In the genomic region with DNA sequence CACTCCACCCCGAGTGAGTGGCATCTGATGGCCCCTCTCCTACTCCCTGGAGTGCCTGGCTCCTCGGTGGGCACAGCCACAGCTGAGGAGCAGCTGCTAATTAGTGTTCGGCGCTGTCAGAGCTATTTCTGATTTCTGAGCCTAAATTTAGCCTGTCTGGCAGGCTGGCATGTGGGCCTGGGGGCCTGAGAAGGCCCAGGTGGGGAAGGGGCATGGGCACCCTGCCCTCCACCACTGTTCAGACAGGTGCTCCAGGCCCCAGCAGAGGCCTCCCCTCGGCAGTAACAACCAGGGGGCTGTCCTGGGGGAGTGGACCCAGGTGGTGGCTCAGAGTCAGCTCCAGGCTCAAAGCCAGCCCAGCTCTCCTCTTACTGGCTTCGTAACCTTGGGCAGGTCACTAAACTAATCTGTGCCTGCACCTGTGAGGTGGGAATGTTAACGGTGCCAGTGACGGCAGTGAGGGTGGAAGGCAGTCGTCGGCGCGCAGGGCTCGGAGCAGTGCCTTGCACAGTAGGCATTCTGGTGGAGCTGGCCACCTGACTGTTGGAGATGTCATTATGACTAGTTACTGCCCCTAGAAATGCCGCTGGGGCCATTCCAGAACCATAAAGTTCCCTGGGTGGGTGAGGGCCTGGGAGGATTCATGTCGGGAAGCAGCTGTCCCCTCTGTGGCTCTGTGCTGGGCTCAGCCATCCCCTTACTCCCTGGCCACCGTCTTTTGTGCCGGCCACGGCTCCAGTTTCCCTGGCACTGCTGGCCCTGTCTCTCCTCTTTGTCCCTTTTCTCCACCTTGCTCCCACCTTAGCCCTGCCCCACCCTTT, we compare ENCODE assay signal across 8 cellular contexts. TPM values are rescaled to one million over a fixed set of nuclear protein-coding genes. Genes with fewer than 3 reads are reported as not detected.
A peak's percentile ranks its signal among the peaks of the same experiment; 100 is the strongest.
DNase-seq lines count a peak whose midpoint lies in the region; ATAC-seq and TF ChIP-seq lines count a peak whose summit lies in the region.

No MANE protein-coding gene starts in this region.

- 31 to 58% methylated on average over 18 of the region's 18 CpGs for WGBS in sigmoid colon, 2 donors

- H3K27me3 ChIP-seq in sigmoid colon = peaks cover 0 to 6% (median 0%) of the 10 kb centered on the region in 3 donors

- peaks cover 0 to 21% (median 11%) of the 10 kb centered on the region in 4 donors for H3K4me1 ChIP-seq in sigmoid colon

- TF ChIP-seq CTCF in sigmoid colon (IDR thresholded peaks at IDR 0.05) = no peak

- DNase-seq in RPMI8226 (peak; percentile 93), ecto neural progenitor cell (ENCODE audit: low spot score) (peak; percentile 49), sigmoid colon (no peak), NCI-H1105 treated with DMSO at 0.1 percent for 48 hours (lab: John Stamatoyannopoulos, UW) (no peak), T-helper 9 cell (no peak)

- no peak overlapping the region for H3K4me3 ChIP-seq in sigmoid colon

- H3K27ac ChIP-seq in sigmoid colon = peak overlapping the region; percentile 62 to 79 (median 74)

- no peak for ATAC-seq in GM18505 (IDR thresholded peaks at IDR 0.05; ENCODE audit: unreplicated experiment)
- ATAC-seq in SK-N-SH treated with all-trans-retinoic acid at 6 μM for 48 hours = no peak
- no peak for ATAC-seq in HG02759 (IDR thresholded peaks at IDR 0.05; ENCODE audit: unreplicated experiment)

- H3K36me3 ChIP-seq in sigmoid colon = no peaks in the 10 kb centered on the region

- TF ChIP-seq EP300 in sigmoid colon (IDR thresholded peaks at IDR 0.05) = no peak

- no peaks in the 10 kb centered on the region for H3K9me3 ChIP-seq in sigmoid colon

- intact Hi-C loops in sigmoid colon (cut with DNase I) = no loop called here

- peak; percentile 46 for TF ChIP-seq POLR2A in GM18505 (IDR thresholded peaks at IDR 0.05; ENCODE audit: borderline replicate concordance, extremely low read depth, insufficient read depth, insufficient read length)
- TF ChIP-seq POLR2A in sigmoid colon (IDR thresholded peaks at IDR 0.05) = no peak

TF ChIP-seq in SK-N-SH treated with all-trans-retinoic acid at 6 μM for 48 hours, 23 proteins besides CTCF, POLR2A, EP300 and RAD21:
- TF ChIP-seq ZNF565 (CRISPR knock-in tag; conservative IDR thresholded peaks at IDR 0.05; ENCODE audit: low read depth) = no peak
- no peak for TF ChIP-seq TOX (CRISPR knock-in tag; IDR thresholded peaks at IDR 0.05; ENCODE audit: borderline replicate concordance)
- no peak for TF ChIP-seq SNAI2 (CRISPR knock-in tag; IDR thresholded peaks at IDR 0.05)
- TF ChIP-seq PPARA (CRISPR knock-in tag; IDR thresholded peaks at IDR 0.05; ENCODE audit: borderline replicate concordance) = no peak
- no peak for TF ChIP-seq ZNF70 (CRISPR knock-in tag; IDR thresholded peaks at IDR 0.05)
- no peak for TF ChIP-seq CSDC2 (CRISPR knock-in tag; IDR thresholded peaks at IDR 0.05)
- TF ChIP-seq ZC3H10 (CRISPR knock-in tag; IDR thresholded peaks at IDR 0.05) = no peak
- no peak for TF ChIP-seq GLIS3 (CRISPR knock-in tag; IDR thresholded peaks at IDR 0.05)
- no peak for TF ChIP-seq ZFP30 (CRISPR knock-in tag; IDR thresholded peaks at IDR 0.05)
- no peak for TF ChIP-seq ISL1 (CRISPR knock-in tag; IDR thresholded peaks at IDR 0.05)
- no peak for TF ChIP-seq RARB (CRISPR knock-in tag; IDR thresholded peaks at IDR 0.05)
- TF ChIP-seq, protein P1, sequence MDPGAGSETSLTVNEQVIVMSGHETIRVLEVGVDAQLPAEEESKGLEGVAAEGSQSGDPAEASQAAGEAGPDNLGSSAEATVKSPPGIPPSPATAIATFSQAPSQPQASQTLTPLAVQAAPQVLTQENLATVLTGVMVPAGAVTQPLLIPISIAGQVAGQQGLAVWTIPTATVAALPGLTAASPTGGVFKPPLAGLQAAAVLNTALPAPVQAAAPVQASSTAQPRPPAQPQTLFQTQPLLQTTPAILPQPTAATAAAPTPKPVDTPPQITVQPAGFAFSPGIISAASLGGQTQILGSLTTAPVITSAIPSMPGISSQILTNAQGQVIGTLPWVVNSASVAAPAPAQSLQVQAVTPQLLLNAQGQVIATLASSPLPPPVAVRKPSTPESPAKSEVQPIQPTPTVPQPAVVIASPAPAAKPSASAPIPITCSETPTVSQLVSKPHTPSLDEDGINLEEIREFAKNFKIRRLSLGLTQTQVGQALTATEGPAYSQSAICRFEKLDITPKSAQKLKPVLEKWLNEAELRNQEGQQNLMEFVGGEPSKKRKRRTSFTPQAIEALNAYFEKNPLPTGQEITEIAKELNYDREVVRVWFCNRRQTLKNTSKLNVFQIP (CRISPR knock-in tag; IDR thresholded peaks at IDR 0.05; ENCODE audit: borderline replicate concordance, low read depth) = no peak
- TF ChIP-seq, protein P2, sequence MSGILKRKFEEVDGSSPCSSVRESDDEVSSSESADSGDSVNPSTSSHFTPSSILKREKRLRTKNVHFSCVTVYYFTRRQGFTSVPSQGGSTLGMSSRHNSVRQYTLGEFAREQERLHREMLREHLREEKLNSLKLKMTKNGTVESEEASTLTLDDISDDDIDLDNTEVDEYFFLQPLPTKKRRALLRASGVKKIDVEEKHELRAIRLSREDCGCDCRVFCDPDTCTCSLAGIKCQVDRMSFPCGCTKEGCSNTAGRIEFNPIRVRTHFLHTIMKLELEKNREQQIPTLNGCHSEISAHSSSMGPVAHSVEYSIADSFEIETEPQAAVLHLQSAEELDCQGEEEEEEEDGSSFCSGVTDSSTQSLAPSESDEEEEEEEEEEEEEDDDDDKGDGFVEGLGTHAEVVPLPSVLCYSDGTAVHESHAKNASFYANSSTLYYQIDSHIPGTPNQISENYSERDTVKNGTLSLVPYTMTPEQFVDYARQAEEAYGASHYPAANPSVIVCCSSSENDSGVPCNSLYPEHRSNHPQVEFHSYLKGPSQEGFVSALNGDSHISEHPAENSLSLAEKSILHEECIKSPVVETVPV (CRISPR knock-in tag; IDR thresholded peaks at IDR 0.05) = no peak

RNA-seq across cellular contexts. Expression of a gene that starts 6.6 kb away (rescaled TPM):
- total RNA-seq in sigmoid colon = 10 to 100 TPM in 3 of 4 donors, 1 to 10 TPM in 1; 8.9 to 12.7 (median 11.0) TPM
- 10 to 100 TPM in 2 of 3 donors, 1 to 10 TPM in 1; 9.2 to 35.5 (median 10.8) TPM for polyA plus RNA-seq in sigmoid colon

RNA-seq across cellular contexts. Expression of a gene that starts 33.6 kb away (rescaled TPM):
- not detected for total RNA-seq in sigmoid colon
- under 1 TPM in 1 of 3 donors, not detected in 2; 0.07 TPM for polyA plus RNA-seq in sigmoid colon

Comparison
In these comparisons a context has a peak if more than half of its experiments do, and no peak if none do; other contexts are left out.
1. DNase-seq: peak in RPMI8226 (single experiment) and ecto neural progenitor cell (single experiment); none in sigmoid colon (single experiment), NCI-H1105 treated with DMSO at 0.1 percent for 48 hours (single experiment) and T-helper 9 cell (single experiment).